Comparison of ENCODE assay signal across 2 cellular contexts in genomic region chr4:76305971-76306881, GRCh38.
TF ChIP-seq lines count a peak whose summit lies in the region.

Gene STBD1, plus strand, starts transcription at chr4:76306733. Its CDS starts 37 bp downstream, at chr4:76306770.

TF ChIP-seq in WTC11, 78 proteins besides CTCF, POLR2A, EP300 and RAD21 (continued from another document and continues in another):
- no peak for TF ChIP-seq AFF4 (CRISPR knock-in tag; IDR thresholded peaks at IDR 0.05; ENCODE audit: borderline replicate concordance)
- no peak for TF ChIP-seq GRHL2 (CRISPR knock-in tag; IDR thresholded peaks at IDR 0.05; ENCODE audit: insufficient replicate concordance, severe bottlenecking)
- 0 out of 2 replicates have a peak, but pooled peaks have one; percentile 40 for TF ChIP-seq MYBL2 (CRISPR knock-in tag; IDR thresholded peaks at IDR 0.05)
- TF ChIP-seq ZNF317 (CRISPR knock-in tag; IDR thresholded peaks at IDR 0.05; ENCODE audit: borderline replicate concordance, low read depth), result no peak
- TF ChIP-seq ZMAT4 (CRISPR knock-in tag; IDR thresholded peaks at IDR 0.05), result no peak
- peak; percentile 91 for TF ChIP-seq ETV6 (CRISPR knock-in tag; IDR thresholded peaks at IDR 0.05)
- TF ChIP-seq GABPB1 (CRISPR knock-in tag; IDR thresholded peaks at IDR 0.05), result peak; percentile 52
- TF ChIP-seq MLX (CRISPR knock-in tag; IDR thresholded peaks at IDR 0.05), result no peak
- no peak; the same call in 1 of the 2 replicates for TF ChIP-seq ARID4B (CRISPR knock-in tag; IDR thresholded peaks at IDR 0.05; ENCODE audit: borderline replicate concordance)

TF ChIP-seq in HepG2, 621 proteins besides CTCF, POLR2A, EP300 and RAD21 (continued from another document and continues in another):
- TF ChIP-seq ZNF18 (CRISPR knock-in tag; IDR thresholded peaks at IDR 0.05; ENCODE audit: insufficient replicate concordance) (peak; percentile 46), CREM (IDR thresholded peaks at IDR 0.05) (no peak), CREM (CRISPR knock-in tag; IDR thresholded peaks at IDR 0.05) (no peak), FOXA3 (CRISPR knock-in tag; IDR thresholded peaks at IDR 0.05) (0 out of 2 replicates have a peak, but pooled peaks have one; percentile 5), RFXANK (CRISPR knock-in tag; IDR thresholded peaks at IDR 0.05) (no peak), TEAD3 (CRISPR knock-in tag; optimal IDR thresholded peaks at IDR 0.05; ENCODE audit: borderline replicate concordance) (no peak), ZNF574 (CRISPR knock-in tag; IDR thresholded peaks at IDR 0.05) (peak; percentile 63), ZNF317 (CRISPR knock-in tag; IDR thresholded peaks at IDR 0.05) (no peak), DRAP1 (CRISPR knock-in tag; IDR thresholded peaks at IDR 0.05) (peak; percentile 55; the same call in 1 of the 2 replicates), SAFB2 (CRISPR knock-in tag; IDR thresholded peaks at IDR 0.05; ENCODE audit: borderline replicate concordance, low read depth) (no peak; the same call in 1 of the 2 replicates), TFDP2 (CRISPR knock-in tag; IDR thresholded peaks at IDR 0.05) (peak; percentile 61), ZNF572 (CRISPR knock-in tag; IDR thresholded peaks at IDR 0.05) (0 out of 2 replicates have a peak, but pooled peaks have one; percentile 83), CBX5 (CRISPR knock-in tag; IDR thresholded peaks at IDR 0.05; ENCODE audit: borderline replicate concordance) (no peak; the same call in 1 of the 2 replicates), ZNF670 (CRISPR knock-in tag; IDR thresholded peaks at IDR 0.05; ENCODE audit: borderline replicate concordance) (peak; percentile 79), ZNF609 (CRISPR knock-in tag; IDR thresholded peaks at IDR 0.05; ENCODE audit: borderline replicate concordance) (peak; percentile 26; the same call in 1 of the 2 replicates), HNF4A (CRISPR knock-in tag; IDR thresholded peaks at IDR 0.05) (peak; percentile 46), ZNF589 (CRISPR knock-in tag; conservative IDR thresholded peaks at IDR 0.05) (0 out of 2 replicates have a peak, but pooled peaks have one; percentile 63), MXD4 (CRISPR knock-in tag; IDR thresholded peaks at IDR 0.05) (peak; percentile 90), HOXA9 (CRISPR knock-in tag; IDR thresholded peaks at IDR 0.05; ENCODE audit: borderline replicate concordance) (peak; percentile 82), ZC3H13 (CRISPR knock-in tag; IDR thresholded peaks at IDR 0.05) (peak; percentile 89), TARDBP (CRISPR knock-in tag; IDR thresholded peaks at IDR 0.05) (no peak), PRDM15 (CRISPR knock-in tag; IDR thresholded peaks at IDR 0.05) (0 out of 2 replicates have a peak, but pooled peaks have one; percentile 24), TAF1 (CRISPR knock-in tag; IDR thresholded peaks at IDR 0.05) (peak; percentile 84), THAP9 (CRISPR knock-in tag; IDR thresholded peaks at IDR 0.05; ENCODE audit: borderline replicate concordance) (peak; percentile 67), MAX (IDR thresholded peaks at IDR 0.05) (peak; percentile 81), USF2 (IDR thresholded peaks at IDR 0.05; ENCODE audit: low read depth, low read length) (no peak), USF2 (CRISPR knock-in tag; IDR thresholded peaks at IDR 0.05; ENCODE audit: borderline replicate concordance) (peak; percentile 20; the same call in 1 of the 2 replicates), ARNT2 (CRISPR knock-in tag; IDR thresholded peaks at IDR 0.05; ENCODE audit: low read depth) (no peak; the same call in 1 of the 2 replicates), ETV6 (CRISPR knock-in tag; conservative IDR thresholded peaks at IDR 0.05) (peak; percentile 44; the same call in 1 of the 2 replicates), ERF (CRISPR knock-in tag; IDR thresholded peaks at IDR 0.05) (peak; percentile 79; the same call in 1 of the 2 replicates), ZFP82 (CRISPR knock-in tag; IDR thresholded peaks at IDR 0.05; ENCODE audit: borderline replicate concordance) (peak; percentile 97), PHF21A (CRISPR knock-in tag; IDR thresholded peaks at IDR 0.05) (peak; percentile 63; the same call in 1 of the 2 replicates), FOXC1 (CRISPR knock-in tag; IDR thresholded peaks at IDR 0.05; ENCODE audit: borderline replicate concordance) (peak; percentile 85), KDM3A (CRISPR knock-in tag; IDR thresholded peaks at IDR 0.05; ENCODE audit: low read depth) (peak; percentile 34; the same call in 1 of the 2 replicates)
